ENCODE assay signal across 34 cellular contexts in the genomic region with DNA sequence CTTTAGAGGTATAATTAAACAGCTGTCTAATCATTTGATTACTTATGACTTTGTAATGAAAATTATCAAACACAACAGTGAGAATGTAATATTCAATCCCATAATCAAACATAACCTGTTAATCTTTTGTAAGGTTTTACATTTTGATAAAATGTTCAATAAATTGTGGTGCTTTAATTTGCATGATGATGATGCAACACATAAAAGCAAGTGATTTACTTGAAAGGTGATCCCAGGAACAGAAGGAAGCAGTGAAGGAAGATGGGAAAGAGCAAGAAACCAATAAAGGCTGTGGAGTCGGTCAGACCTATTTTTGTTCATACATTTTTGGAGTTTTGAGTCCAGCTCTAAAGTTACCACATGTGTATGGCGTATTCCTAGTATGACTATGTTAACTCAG. TPM values are rescaled to one million over a fixed set of nuclear protein-coding genes. Genes with fewer than 3 reads are reported as not detected.
"Had no signal": no experiment of that assay in that cellular context is flagged by ENCODE, and none has a peak within 500 bp of the region (broad histone marks: within the 10 kb centered on the region; RNA-seq: fewer than 3 reads in every experiment).

No MANE protein-coding gene starts in this region.

- ATAC-seq: activated CD4-positive, alpha-beta T cell treated with anti-CD3 and anti-CD28 coated beads for 36 hours; activated CD8-positive, alpha-beta memory T cell treated with anti-CD3 and anti-CD28 coated beads, Interleukin-2, amount 10 ng/mL, durations not matched to agents 7 days and 5 days; activated CD8-positive, alpha-beta T cell treated with anti-CD3 and anti-CD28 coated beads, Interleukin-2, amount 10 ng/mL, durations not matched to agents 7 days and 5 days; activated naive CD8-positive, alpha-beta T cell treated with anti-CD3 and anti-CD28 coated beads, Interleukin-2, amount 50 U/mL, for 24 hours; body of pancreas; effector memory CD8-positive, alpha-beta T cell had no signal

- FAIRE-seq: colon, endothelial cell of umbilical vein had no signal

- H3K4me1 Mint-ChIP-seq: activated CD4-positive, alpha-beta T cell treated with anti-CD3 and anti-CD28 coated beads for 36 hours; activated CD4-positive, alpha-beta T cell treated with anti-CD3 and anti-CD28 coated beads, Interleukin-2, amount 10 ng/mL, durations not matched to agents 24 days and 14 days; activated CD8-positive, alpha-beta memory T cell treated with anti-CD3 and anti-CD28 coated beads, Interleukin-2, amount 10 ng/mL, durations not matched to agents 7 days and 5 days; activated naive CD4-positive, alpha-beta T cell treated with anti-CD3 and anti-CD28 coated beads, Interleukin-2, amount 50 U/mL, for 24 hours; activated naive CD8-positive, alpha-beta T cell treated with anti-CD3 and anti-CD28 coated beads for 36 hours; activated naive CD8-positive, alpha-beta T cell treated with anti-CD3 and anti-CD28 coated beads, Interleukin-2, amount 50 U/mL, for 24 hours had no signal

- H3K4me3 ChIP-seq: adrenal gland, body of pancreas, esophagus squamous epithelium had no signal

- H3K27ac Mint-ChIP-seq: activated CD4-positive, alpha-beta memory T cell treated with anti-CD3 and anti-CD28 coated beads for 36 hours; activated CD4-positive, alpha-beta T cell treated with anti-CD3 and anti-CD28 coated beads for 36 hours; activated CD4-positive, alpha-beta T cell treated with anti-CD3 and anti-CD28 coated beads, Interleukin-2, amount 10 ng/mL, durations not matched to agents 24 days and 14 days; activated CD8-positive, alpha-beta memory T cell treated with anti-CD3 and anti-CD28 coated beads, Interleukin-2, amount 10 ng/mL, durations not matched to agents 7 days and 5 days; activated CD8-positive, alpha-beta T cell treated with anti-CD3 and anti-CD28 coated beads, Interleukin-2, amount 10 ng/mL, durations not matched to agents 7 days and 5 days; activated naive CD4-positive, alpha-beta T cell treated with anti-CD3 and anti-CD28 coated beads for 36 hours; activated naive CD4-positive, alpha-beta T cell treated with anti-CD3 and anti-CD28 coated beads, Interleukin-2, amount 50 U/mL, for 24 hours; activated naive CD8-positive, alpha-beta T cell treated with anti-CD3 and anti-CD28 coated beads for 36 hours; activated naive CD8-positive, alpha-beta T cell treated with anti-CD3 and anti-CD28 coated beads, Interleukin-2, amount 50 U/mL, for 24 hours; activated T-helper 1 cell treated with anti-CD3 and anti-CD28 coated beads, Interleukin-12 subunit alpha, Interleukin-12 subunit beta, Interleukin-2, Interleukin-4 antibody, amounts not matched to agents 30 ng/mL and 10 ng/mL and 1 ng/mL, durations not matched to agents 14 hours and 24 hours and 36 hours; activated T-helper 2 cell treated with anti-CD3 and anti-CD28 coated beads, Interferon-gamma antibody, Interleukin-2, Interleukin-4, amounts not matched to agents 10 μg/mL and 5 μg/mL and 100 μg/mL, durations not matched to agents 14 hours and 24 hours and 36 hours; effector memory CD8-positive, alpha-beta T cell; T-helper 1 cell treated with Interleukin-12 subunit alpha and Interleukin-12 subunit beta and Interleukin-4 antibody, amounts not matched to agents 30 μg/mL and 1 μg/mL, for 36 hours had no signal

- H3K9me3 Mint-ChIP-seq: effector memory CD8-positive, alpha-beta T cell had no signal

- H3K27me3 ChIP-seq: adrenal gland, body of pancreas, esophagus squamous epithelium had no signal

- H3K36me3 ChIP-seq: adrenal gland, esophagus squamous epithelium had no signal

- DNase-seq: activated CD4-positive, alpha-beta memory T cell treated with anti-CD3 and anti-CD28 coated beads for 36 hours; activated CD4-positive, alpha-beta T cell treated with anti-CD3 and anti-CD28 coated beads for 36 hours; activated CD4-positive, alpha-beta T cell treated with anti-CD3 and anti-CD28 coated beads, Interleukin-2, amount 10 ng/mL, durations not matched to agents 24 days and 14 days; activated CD4-positive, CD25-positive, alpha-beta regulatory T cell; activated CD4-positive, CD25-positive, alpha-beta regulatory T cell treated with anti-CD3 and anti-CD28 coated beads, Interleukin-2, amount 50 U/mL, for 72 hours; activated CD8-positive, alpha-beta memory T cell treated with anti-CD3 and anti-CD28 coated beads, Interleukin-2, amount 10 ng/mL, durations not matched to agents 7 days and 5 days; activated CD8-positive, alpha-beta memory T cell treated with anti-CD3 and anti-CD28 coated beads, Interleukin-2, amount 50 U/mL, for 4 hours; activated CD8-positive, alpha-beta T cell treated with anti-CD3 and anti-CD28 coated beads, Interleukin-2, amount 10 ng/mL, durations not matched to agents 7 days and 5 days; activated effector memory CD4-positive, alpha-beta T cell treated with anti-CD3 and anti-CD28 coated beads, Interleukin-2, amount 50 U/mL, for 16 hours; activated naive CD4-positive, alpha-beta T cell treated with anti-CD3 and anti-CD28 coated beads for 36 hours; activated naive CD8-positive, alpha-beta T cell treated with anti-CD3 and anti-CD28 coated beads for 36 hours; activated naive CD8-positive, alpha-beta T cell treated with anti-CD3 and anti-CD28 coated beads, Interleukin-2, amount 50 U/mL, for 24 hours; activated T-cell treated with anti-CD3 and anti-CD28 coated beads, Interleukin-2, amount 50 U/mL, for 1 hour; activated T-cell treated with anti-CD3 and anti-CD28 coated beads, Interleukin-2, amount 50 U/mL, for 48 hours; adrenal gland; amygdala; aorta; body of pancreas; caudate nucleus; cortex of kidney; dermis blood vessel endothelial cell; effector CD4-positive, alpha-beta T cell; effector memory CD8-positive, alpha-beta T cell; esophagus squamous epithelium; foreskin melanocyte; head of caudate nucleus; T1000 had no signal

- H3K4me1 ChIP-seq: adrenal gland, body of pancreas, esophagus squamous epithelium had no signal

- H3K27ac ChIP-seq: adrenal gland, body of pancreas, epithelial cell of prostate, esophagus squamous epithelium had no signal

- H3K36me3 Mint-ChIP-seq: activated CD8-positive, alpha-beta memory T cell treated with anti-CD3 and anti-CD28 coated beads, Interleukin-2, amount 10 ng/mL, durations not matched to agents 7 days and 5 days had no signal

- H3K27me3 Mint-ChIP-seq: activated CD4-positive, alpha-beta T cell treated with anti-CD3 and anti-CD28 coated beads for 36 hours; activated CD4-positive, alpha-beta T cell treated with anti-CD3 and anti-CD28 coated beads, Interleukin-2, amount 10 ng/mL, durations not matched to agents 24 days and 14 days; activated CD8-positive, alpha-beta memory T cell treated with anti-CD3 and anti-CD28 coated beads, Interleukin-2, amount 10 ng/mL, durations not matched to agents 7 days and 5 days had no signal

- H3K4me3 Mint-ChIP-seq: activated CD4-positive, alpha-beta memory T cell treated with anti-CD3 and anti-CD28 coated beads for 36 hours; activated CD4-positive, alpha-beta T cell treated with anti-CD3 and anti-CD28 coated beads for 36 hours; activated CD4-positive, alpha-beta T cell treated with anti-CD3 and anti-CD28 coated beads, Interleukin-2, amount 10 ng/mL, durations not matched to agents 24 days and 14 days; activated CD8-positive, alpha-beta memory T cell treated with anti-CD3 and anti-CD28 coated beads, Interleukin-2, amount 10 ng/mL, durations not matched to agents 7 days and 5 days; activated CD8-positive, alpha-beta T cell treated with anti-CD3 and anti-CD28 coated beads, Interleukin-2, amount 10 ng/mL, durations not matched to agents 7 days and 5 days; activated naive CD4-positive, alpha-beta T cell treated with anti-CD3 and anti-CD28 coated beads for 36 hours; activated naive CD4-positive, alpha-beta T cell treated with anti-CD3 and anti-CD28 coated beads, Interleukin-2, amount 50 U/mL, for 24 hours; activated naive CD8-positive, alpha-beta T cell treated with anti-CD3 and anti-CD28 coated beads for 36 hours; activated naive CD8-positive, alpha-beta T cell treated with anti-CD3 and anti-CD28 coated beads, Interleukin-2, amount 50 U/mL, for 24 hours; activated T-helper 1 cell treated with anti-CD3 and anti-CD28 coated beads, Interleukin-12 subunit alpha, Interleukin-12 subunit beta, Interleukin-2, Interleukin-4 antibody, amounts not matched to agents 30 ng/mL and 10 ng/mL and 1 ng/mL, durations not matched to agents 14 hours and 24 hours and 36 hours; effector memory CD8-positive, alpha-beta T cell; T-helper 1 cell treated with Interleukin-12 subunit alpha and Interleukin-12 subunit beta and Interleukin-4 antibody, amounts not matched to agents 30 μg/mL and 1 μg/mL, for 36 hours had no signal

RNA-seq across cellular contexts. Expression of a gene that starts 29.6 kb away (rescaled TPM):
- total RNA-seq: aorta, body of pancreas had no signal
- polyA plus RNA-seq: aorta had no signal
